In the genomic region with DNA sequence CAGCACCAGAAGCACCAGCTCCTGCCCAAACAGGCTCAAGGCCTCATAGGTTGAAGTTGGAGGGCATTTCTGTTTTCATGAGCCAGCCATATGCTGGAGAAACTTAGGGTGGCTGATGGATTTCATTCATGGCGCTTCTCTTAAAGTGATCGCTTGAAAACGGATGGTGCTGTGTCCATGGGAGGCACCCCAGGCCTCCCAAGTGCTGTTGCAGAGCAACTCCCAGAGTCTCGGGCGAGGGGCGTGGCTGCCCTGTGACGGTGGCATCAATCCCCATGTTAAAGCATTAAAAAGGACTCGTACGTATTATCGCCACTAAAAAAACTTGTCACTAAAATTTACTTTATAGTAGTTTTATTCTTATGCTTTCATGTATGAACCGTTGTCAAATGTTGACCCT, we compare ENCODE assay signal across 3 cellular contexts.
"Had no signal": no experiment of that assay in that cellular context is flagged by ENCODE, and none has a peak within 500 bp of the region (broad histone marks: within the 10 kb centered on the region; RNA-seq: fewer than 3 reads in every experiment).

No MANE protein-coding gene starts in this region.

- H3K4me3 ChIP-seq: GM12878 had no signal

- DNase-seq: GDM1, GF-D8 had no signal

- ATAC-seq: GM12878 had no signal
